22 cellular contexts compared by ENCODE assay signal in genomic region chrX:97471071-97471470, GRCh38.
"Had no signal": no experiment of that assay in that cellular context is flagged by ENCODE, and none has a peak within 500 bp of the region (broad histone marks: within the 10 kb centered on the region; RNA-seq: fewer than 3 reads in every experiment).

No MANE protein-coding gene starts in this region.

- ATAC-seq: gastrocnemius medialis; left lung; naive thymus-derived CD8-positive, alpha-beta T cell; sciatic nerve had no signal

- H3K4me3 Mint-ChIP-seq: naive thymus-derived CD8-positive, alpha-beta T cell; neural progenitor cell; stimulated activated naive B cell treated with anti-CD40 and anti-IgM and Interleukin-4, amounts not matched to agents 10 μg/mL and 1 μg/mL and 100 μg/mL, for 72 hours had no signal

- H3K27me3 ChIP-seq: adrenal gland, colonic mucosa, esophagus muscularis mucosa, gastrocnemius medialis, left lung, neural progenitor cell, upper lobe of left lung had no signal

- H3K4me3 ChIP-seq: adrenal gland, colonic mucosa, dorsolateral prefrontal cortex, esophagus muscularis mucosa, gastrocnemius medialis, left lung, lung, neural progenitor cell, smooth muscle cell, thoracic aorta, upper lobe of left lung had no signal

- H3K27ac Mint-ChIP-seq: naive thymus-derived CD8-positive, alpha-beta T cell; neural progenitor cell; stimulated activated naive B cell treated with anti-CD40 and anti-IgM and Interleukin-4, amounts not matched to agents 10 μg/mL and 1 μg/mL and 100 μg/mL, for 72 hours had no signal

- DNase-seq: activated CD4-positive, alpha-beta T cell treated with anti-CD3 and anti-CD28 coated beads for 1 hour; activated effector memory CD4-positive, alpha-beta T cell treated with anti-CD3 and anti-CD28 coated beads, Interleukin-2, amount 50 U/mL, for 16 hours; activated naive CD4-positive, alpha-beta T cell treated with anti-CD3 and anti-CD28 coated beads, Interleukin-2, amount 50 U/mL, for 16 hours; adrenal gland; colonic mucosa; dorsolateral prefrontal cortex; gastrocnemius medialis; hippocampal formation; kidney glomerular epithelial cell; left lung; naive thymus-derived CD8-positive, alpha-beta T cell; stimulated activated CD4-positive, alpha-beta T cell treated with anti-CD3 and anti-CD28 coated beads, Interleukin-15, amount 100 ng/mL, for 24 hours; stimulated activated naive B cell treated with anti-CD40 and anti-IgM and Interleukin-4, amounts not matched to agents 10 μg/mL and 1 μg/mL and 100 μg/mL, for 72 hours; T-helper 9 cell; upper lobe of left lung had no signal

- H3K36me3 Mint-ChIP-seq: neural progenitor cell; stimulated activated naive B cell treated with anti-CD40 and anti-IgM and Interleukin-4, amounts not matched to agents 10 μg/mL and 1 μg/mL and 100 μg/mL, for 72 hours had no signal

- H3K27me3 Mint-ChIP-seq: naive thymus-derived CD8-positive, alpha-beta T cell; stimulated activated naive B cell treated with anti-CD40 and anti-IgM and Interleukin-4, amounts not matched to agents 10 μg/mL and 1 μg/mL and 100 μg/mL, for 72 hours had no signal

- FAIRE-seq: bronchial epithelial cell had no signal

- H3K4me1 ChIP-seq: adrenal gland, colonic mucosa, esophagus muscularis mucosa, gastrocnemius medialis, left lung, upper lobe of left lung had no signal

- H3K9me3 ChIP-seq: adrenal gland, colonic mucosa, esophagus muscularis mucosa, gastrocnemius medialis, left lung, thoracic aorta, upper lobe of left lung had no signal

- H3K4me1 Mint-ChIP-seq: naive thymus-derived CD8-positive, alpha-beta T cell; stimulated activated naive B cell treated with anti-CD40 and anti-IgM and Interleukin-4, amounts not matched to agents 10 μg/mL and 1 μg/mL and 100 μg/mL, for 72 hours had no signal

- H3K9me3 Mint-ChIP-seq: naive thymus-derived CD8-positive, alpha-beta T cell; neural progenitor cell; stimulated activated naive B cell treated with anti-CD40 and anti-IgM and Interleukin-4, amounts not matched to agents 10 μg/mL and 1 μg/mL and 100 μg/mL, for 72 hours had no signal

- H3K36me3 ChIP-seq: adrenal gland, colonic mucosa, esophagus muscularis mucosa, gastrocnemius medialis, left lung, neural progenitor cell, thoracic aorta, upper lobe of left lung had no signal
